ENCODE assay signal across 1 cellular context in genomic region chr17:79027274-79027924, GRCh38.
TF ChIP-seq lines count a peak whose summit lies in the region.

No MANE protein-coding gene starts in this region.

TF ChIP-seq in HepG2, 621 proteins besides CTCF, POLR2A, EP300 and RAD21 (continued from another document and continues in another):
- TF ChIP-seq JUN (CRISPR knock-in tag; IDR thresholded peaks at IDR 0.05): no peak
- TF ChIP-seq RFX1 (IDR thresholded peaks at IDR 0.05): no peak
- no peak for TF ChIP-seq ZNF646 (CRISPR knock-in tag; IDR thresholded peaks at IDR 0.05)
- TF ChIP-seq SIX4 (CRISPR knock-in tag; IDR thresholded peaks at IDR 0.05): no peak
- no peak for TF ChIP-seq TBL1XR1 (IDR thresholded peaks at IDR 0.05; ENCODE audit: borderline replicate concordance, low read length, partially characterized antibody)
- no peak for TF ChIP-seq CREB3 (CRISPR knock-in tag; IDR thresholded peaks at IDR 0.05)
- peak in 1 of 2 experiments; percentile 51; a peak in 1 of 4 replicates for TF ChIP-seq KLF16 (CRISPR knock-in tag; IDR thresholded peaks at IDR 0.05)
- TF ChIP-seq ETV6 (CRISPR knock-in tag; conservative IDR thresholded peaks at IDR 0.05): no peak
- TF ChIP-seq SALL1 (CRISPR knock-in tag; IDR thresholded peaks at IDR 0.05): peak; percentile 58
- TF ChIP-seq ZNF225 (CRISPR knock-in tag; IDR thresholded peaks at IDR 0.05): peak; percentile 88; the same call in 1 of the 2 replicates
- TF ChIP-seq DRAP1 (CRISPR knock-in tag; IDR thresholded peaks at IDR 0.05): peak; percentile 87
- TF ChIP-seq ZBTB4 (CRISPR knock-in tag; IDR thresholded peaks at IDR 0.05; ENCODE audit: borderline replicate concordance): no peak
- TF ChIP-seq NFKB2 (CRISPR knock-in tag; IDR thresholded peaks at IDR 0.05; ENCODE audit: borderline replicate concordance): no peak; the same call in 1 of the 2 replicates
- TF ChIP-seq POGZ (CRISPR knock-in tag; IDR thresholded peaks at IDR 0.05): peak; percentile 65; the same call in 1 of the 2 replicates
- no peak for TF ChIP-seq ZNF850 (CRISPR knock-in tag; conservative IDR thresholded peaks at IDR 0.05)
- peak; percentile 54 for TF ChIP-seq MLX (CRISPR knock-in tag; IDR thresholded peaks at IDR 0.05)
- no peak for TF ChIP-seq RELA (CRISPR knock-in tag; IDR thresholded peaks at IDR 0.05)
- TF ChIP-seq ZNF484 (CRISPR knock-in tag; IDR thresholded peaks at IDR 0.05; ENCODE audit: borderline replicate concordance, low read depth): no peak
- no peak; the same call in 1 of the 2 replicates for TF ChIP-seq SMYD3 (CRISPR knock-in tag; IDR thresholded peaks at IDR 0.05)
- peak; percentile 9; the same call in 1 of the 2 replicates for TF ChIP-seq KDM6A (CRISPR knock-in tag; IDR thresholded peaks at IDR 0.05; ENCODE audit: low read depth)
- TF ChIP-seq CSRNP1 (CRISPR knock-in tag; IDR thresholded peaks at IDR 0.05): 0 out of 2 replicates have a peak, but pooled peaks have one; percentile 63
- no peak for TF ChIP-seq IRX3 (CRISPR knock-in tag; IDR thresholded peaks at IDR 0.05; ENCODE audit: borderline replicate concordance, low read depth)
- TF ChIP-seq ZNF230 (CRISPR knock-in tag; IDR thresholded peaks at IDR 0.05): peak; percentile 85; the same call in 1 of the 2 replicates
- TF ChIP-seq ZFAT (CRISPR knock-in tag; conservative IDR thresholded peaks at IDR 0.05): no peak
- 0 out of 2 replicates have a peak, but pooled peaks have one; percentile 57 for TF ChIP-seq ZNF276 (CRISPR knock-in tag; IDR thresholded peaks at IDR 0.05; ENCODE audit: low read depth)
- TF ChIP-seq ZNF564 (CRISPR knock-in tag; IDR thresholded peaks at IDR 0.05): no peak
- TF ChIP-seq FOXC1 (CRISPR knock-in tag; IDR thresholded peaks at IDR 0.05; ENCODE audit: borderline replicate concordance): peak; percentile 27; the same call in 1 of the 2 replicates
- no peak for TF ChIP-seq NFRKB (IDR thresholded peaks at IDR 0.05)
- no peak for TF ChIP-seq ZNF75D (CRISPR knock-in tag; IDR thresholded peaks at IDR 0.05; ENCODE audit: borderline replicate concordance)
- TF ChIP-seq ZNF780A (CRISPR knock-in tag; IDR thresholded peaks at IDR 0.05): peak; percentile 75; the same call in 1 of the 2 replicates
- no peak for TF ChIP-seq JUND (CRISPR knock-in tag; IDR thresholded peaks at IDR 0.05)
- TF ChIP-seq ZHX1 (CRISPR knock-in tag; IDR thresholded peaks at IDR 0.05; ENCODE audit: low read depth): no peak
- no peak for TF ChIP-seq ZNF891 (CRISPR knock-in tag; IDR thresholded peaks at IDR 0.05)
- 0 out of 2 replicates have a peak, but pooled peaks have one; percentile 12 for TF ChIP-seq ZSCAN25 (CRISPR knock-in tag; IDR thresholded peaks at IDR 0.05)
- TF ChIP-seq AKAP8 (CRISPR knock-in tag; IDR thresholded peaks at IDR 0.05): no peak
- TF ChIP-seq MZF1 (CRISPR knock-in tag; IDR thresholded peaks at IDR 0.05; ENCODE audit: borderline replicate concordance): no peak
- no peak for TF ChIP-seq CHD2 (IDR thresholded peaks at IDR 0.05; ENCODE audit: low read depth, low read length)
- peak; percentile 85 for TF ChIP-seq TAF1 (CRISPR knock-in tag; IDR thresholded peaks at IDR 0.05)
- TF ChIP-seq ZNF224 (CRISPR knock-in tag; IDR thresholded peaks at IDR 0.05): no peak; the same call in 1 of the 2 replicates
- no peak for TF ChIP-seq ZNF362 (CRISPR knock-in tag; IDR thresholded peaks at IDR 0.05; ENCODE audit: borderline replicate concordance)
- peak; percentile 17; the same call in 1 of the 2 replicates for TF ChIP-seq THAP8 (CRISPR knock-in tag; IDR thresholded peaks at IDR 0.05; ENCODE audit: borderline replicate concordance)
- TF ChIP-seq TBX2 (CRISPR knock-in tag; IDR thresholded peaks at IDR 0.05; ENCODE audit: borderline replicate concordance): peak; percentile 69
- no peak for TF ChIP-seq RORA (CRISPR knock-in tag; IDR thresholded peaks at IDR 0.05)
- no peak for TF ChIP-seq TCF12 (IDR thresholded peaks at IDR 0.05)
- TF ChIP-seq TCF12 (CRISPR knock-in tag; IDR thresholded peaks at IDR 0.05): peak; percentile 79; the same call in 1 of the 2 replicates
